ENCODE assay signal across 15 cellular contexts in the genomic region with DNA sequence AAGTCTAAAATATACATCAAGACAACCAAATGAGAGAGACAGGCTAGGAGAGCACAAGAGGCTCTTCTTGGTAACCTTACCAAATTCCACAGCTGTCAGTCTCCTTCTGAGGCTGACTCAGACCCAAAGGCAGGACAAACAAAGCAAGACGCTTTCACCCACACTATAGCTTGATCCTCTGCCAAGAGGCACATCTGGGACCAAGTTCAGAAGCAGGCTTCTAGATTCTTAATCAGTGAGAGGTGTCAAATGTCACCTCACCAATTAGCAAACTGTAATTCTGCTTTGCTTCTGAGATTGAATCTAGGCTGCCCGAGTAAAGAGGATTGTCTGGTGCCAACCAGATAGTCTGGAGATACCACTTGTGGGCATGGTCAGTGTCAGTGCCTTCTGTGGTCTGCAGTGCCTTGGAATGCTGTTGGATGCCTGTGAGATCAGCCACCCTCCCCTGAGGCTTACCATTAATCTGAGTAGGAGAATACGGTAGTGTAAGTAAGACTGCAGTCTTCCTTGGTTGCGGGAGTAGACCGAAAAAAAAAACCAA.
A peak's percentile ranks its signal among the peaks of the same experiment; 100 is the strongest.
DNase-seq lines count a peak whose midpoint lies in the region.
"Had no signal": no experiment of that assay in that cellular context is flagged by ENCODE, and none has a peak within 500 bp of the region (broad histone marks: within the 10 kb centered on the region; RNA-seq: fewer than 3 reads in every experiment).

No MANE protein-coding gene starts in this region.

- no peaks in the 10 kb centered on the region for H3K27me3 Mint-ChIP-seq in activated CD4-positive, alpha-beta T cell treated with anti-CD3 and anti-CD28 coated beads, Interleukin-2, amount 10 ng/mL, durations not matched to agents 24 days and 14 days
- H3K27me3 Mint-ChIP-seq: activated CD4-positive, alpha-beta T cell treated with anti-CD3 and anti-CD28 coated beads, Interleukin-2, amount 10 ng/mL, durations not matched to agents 7 days and 5 days had no signal

- DNase-seq in AG08395 (ENCODE audit: low spot score) (peak; percentile 76), HS-27A (ENCODE audit: low read depth) (peak; percentile 84), T1000 (lab: John Stamatoyannopoulos, UW) (peak; percentile 42), glomerular visceral epithelial cell (ENCODE audit: extremely low spot score) (peak; percentile 42), GM19238 (ENCODE audit: insufficient read length, low spot score) (no peak), NCI-H446 (lab: John Stamatoyannopoulos, UW) (no peak), iPS-NIHi7 (ENCODE audit: extremely low spot score) (no peak)
- no peak for DNase-seq in activated CD4-positive, alpha-beta T cell treated with anti-CD3 and anti-CD28 coated beads, Interleukin-2, amount 10 ng/mL, durations not matched to agents 24 days and 14 days
- DNase-seq: activated CD4-positive, alpha-beta T cell treated with anti-CD3 and anti-CD28 coated beads, Interleukin-2, amount 10 ng/mL, durations not matched to agents 7 days and 5 days; activated effector memory CD4-positive, alpha-beta T cell treated with Interleukin-2 at 50 U/mL for 16 hours; BE2C; foreskin keratinocyte; NCI-H1092; NK-92 treated with Interleukin-12 subunit alpha and Interleukin-12 subunit beta, amount 100 ng/mL, for 24 hours; SW 1271 had no signal

- no peak overlapping the region for H3K4me3 Mint-ChIP-seq in activated CD4-positive, alpha-beta T cell treated with anti-CD3 and anti-CD28 coated beads, Interleukin-2, amount 10 ng/mL, durations not matched to agents 24 days and 14 days
- H3K4me3 Mint-ChIP-seq: activated CD4-positive, alpha-beta T cell treated with anti-CD3 and anti-CD28 coated beads, Interleukin-2, amount 10 ng/mL, durations not matched to agents 7 days and 5 days had no signal

- H3K27ac Mint-ChIP-seq in activated CD4-positive, alpha-beta T cell treated with anti-CD3 and anti-CD28 coated beads, Interleukin-2, amount 10 ng/mL, durations not matched to agents 24 days and 14 days = no peak overlapping the region
- H3K27ac Mint-ChIP-seq: activated CD4-positive, alpha-beta T cell treated with anti-CD3 and anti-CD28 coated beads, Interleukin-2, amount 10 ng/mL, durations not matched to agents 7 days and 5 days had no signal

- no peaks in the 10 kb centered on the region for H3K9me3 Mint-ChIP-seq in activated CD4-positive, alpha-beta T cell treated with anti-CD3 and anti-CD28 coated beads, Interleukin-2, amount 10 ng/mL, durations not matched to agents 24 days and 14 days

- no peaks in the 10 kb centered on the region for H3K4me1 Mint-ChIP-seq in activated CD4-positive, alpha-beta T cell treated with anti-CD3 and anti-CD28 coated beads, Interleukin-2, amount 10 ng/mL, durations not matched to agents 24 days and 14 days
- H3K4me1 Mint-ChIP-seq: activated CD4-positive, alpha-beta T cell treated with anti-CD3 and anti-CD28 coated beads, Interleukin-2, amount 10 ng/mL, durations not matched to agents 7 days and 5 days had no signal

- H3K36me3 Mint-ChIP-seq in activated CD4-positive, alpha-beta T cell treated with anti-CD3 and anti-CD28 coated beads, Interleukin-2, amount 10 ng/mL, durations not matched to agents 24 days and 14 days (ENCODE audit: low read depth) = no peaks in the 10 kb centered on the region

- intact Hi-C loops in activated CD4-positive, alpha-beta T cell treated with anti-CD3 and anti-CD28 coated beads, Interleukin-2, amount 10 ng/mL, durations not matched to agents 24 days and 14 days (cut with micrococcal nuclease) = no loop called here

Comparison
In these comparisons a context has a peak if more than half of its experiments do, and no peak if none do; other contexts are left out.
1. DNase-seq: peak in AG08395 (single experiment), HS-27A (single experiment), T1000 (single experiment) and glomerular visceral epithelial cell (single experiment); none in GM19238 (single experiment), activated CD4-positive, alpha-beta T cell treated with anti-CD3 and anti-CD28 coated beads, Interleukin-2, amount 10 ng/mL, durations not matched to agents 24 days and 14 days (single experiment), NCI-H446 (0 of 2) and iPS-NIHi7 (single experiment).